Comparison of ENCODE assay signal across 22 cellular contexts in the genomic region with DNA sequence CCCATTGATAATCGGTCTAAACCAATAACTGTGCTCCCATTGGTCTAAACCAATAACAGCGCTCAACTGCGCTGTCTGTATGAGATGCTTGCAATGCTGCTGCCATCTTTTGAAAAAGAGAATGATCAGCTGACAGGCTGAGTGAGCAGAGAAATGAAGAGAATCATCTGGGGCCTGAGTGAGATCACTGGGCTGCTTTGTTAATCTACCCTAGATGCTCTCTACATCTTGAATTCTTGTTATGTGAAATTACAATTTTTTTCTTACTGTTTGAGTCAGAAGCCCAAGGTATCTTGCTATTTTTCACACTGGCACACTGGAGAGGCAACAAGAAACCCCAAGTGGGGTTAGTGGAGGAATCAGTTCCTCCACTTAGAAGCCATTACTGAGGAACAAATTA.
"Had no signal": no experiment of that assay in that cellular context is flagged by ENCODE, and none has a peak within 500 bp of the region (broad histone marks: within the 10 kb centered on the region; RNA-seq: fewer than 3 reads in every experiment).

No MANE protein-coding gene starts in this region.

- H3K27ac Mint-ChIP-seq: activated CD4-positive, alpha-beta memory T cell treated with anti-CD3 and anti-CD28 coated beads, Interleukin-2, amount 10 ng/mL, durations not matched to agents 7 days and 5 days; activated naive CD4-positive, alpha-beta T cell treated with anti-CD3 and anti-CD28 coated beads, Interleukin-2, amount 10 ng/mL, durations not matched to agents 7 days and 5 days; immature natural killer cell; mesothelial cell of epicardium; T-helper 2 cell treated with Interferon-gamma antibody and Interleukin-4, amounts not matched to agents 5 μg/mL and 100 μg/mL, for 36 hours had no signal

- H3K4me3 Mint-ChIP-seq: activated CD4-positive, alpha-beta memory T cell treated with anti-CD3 and anti-CD28 coated beads, Interleukin-2, amount 10 ng/mL, durations not matched to agents 7 days and 5 days; activated CD4-positive, alpha-beta T cell treated with anti-CD3 and anti-CD28 coated beads, Interleukin-2, amount 10 ng/mL, durations not matched to agents 7 days and 5 days; activated naive CD4-positive, alpha-beta T cell treated with anti-CD3 and anti-CD28 coated beads, Interleukin-2, amount 10 ng/mL, durations not matched to agents 7 days and 5 days; immature natural killer cell; mesothelial cell of epicardium; T-helper 2 cell treated with Interferon-gamma antibody and Interleukin-4, amounts not matched to agents 5 μg/mL and 100 μg/mL, for 36 hours had no signal

- DNase-seq: activated CD4-positive, alpha-beta memory T cell treated with anti-CD3 and anti-CD28 coated beads, Interleukin-2, amount 10 ng/mL, durations not matched to agents 7 days and 5 days; activated CD4-positive, alpha-beta T cell treated with anti-CD3 and anti-CD28 coated beads, Interleukin-2, amount 10 ng/mL, durations not matched to agents 7 days and 5 days; activated effector memory CD4-positive, alpha-beta T cell treated with anti-CD3 and anti-CD28 coated beads, Interleukin-2, amount 50 U/mL, for 16 hours; activated naive CD4-positive, alpha-beta T cell treated with anti-CD3 and anti-CD28 coated beads, Interleukin-2, amount 10 ng/mL, durations not matched to agents 7 days and 5 days; amygdala; dermis blood vessel endothelial cell; effector CD4-positive, alpha-beta T cell; heart left ventricle; hypothalamus; immature natural killer cell; kidney; left colon; occipital lobe; stimulated activated naive CD8-positive, alpha-beta T cell treated with anti-CD3 and anti-CD28 coated beads, Interleukin-15, Interleukin-2, amounts not matched to agents 100 U/mL and 50 U/mL, for 24 hours; trophoblast cell had no signal

- H3K9me3 Mint-ChIP-seq: activated CD4-positive, alpha-beta memory T cell treated with anti-CD3 and anti-CD28 coated beads, Interleukin-2, amount 10 ng/mL, durations not matched to agents 7 days and 5 days; T-helper 2 cell treated with Interferon-gamma antibody and Interleukin-4, amounts not matched to agents 5 μg/mL and 100 μg/mL, for 36 hours had no signal

- ATAC-seq: heart left ventricle; left colon; stimulated activated naive CD8-positive, alpha-beta T cell treated with anti-CD3 and anti-CD28 coated beads, Interleukin-15, Interleukin-2, amounts not matched to agents 100 U/mL and 50 U/mL, for 24 hours had no signal

- H3K36me3 Mint-ChIP-seq: activated naive CD4-positive, alpha-beta T cell treated with anti-CD3 and anti-CD28 coated beads, Interleukin-2, amount 10 ng/mL, durations not matched to agents 7 days and 5 days; mesothelial cell of epicardium had no signal

- H3K9me3 ChIP-seq: breast epithelium, heart left ventricle, right atrium auricular region, thoracic aorta had no signal

- H3K27me3 Mint-ChIP-seq: activated CD4-positive, alpha-beta memory T cell treated with anti-CD3 and anti-CD28 coated beads, Interleukin-2, amount 10 ng/mL, durations not matched to agents 7 days and 5 days; activated CD4-positive, alpha-beta T cell treated with anti-CD3 and anti-CD28 coated beads, Interleukin-2, amount 10 ng/mL, durations not matched to agents 7 days and 5 days; activated naive CD4-positive, alpha-beta T cell treated with anti-CD3 and anti-CD28 coated beads, Interleukin-2, amount 10 ng/mL, durations not matched to agents 7 days and 5 days; naive thymus-derived CD4-positive, alpha-beta T cell; T-cell had no signal
